In the genomic region with DNA sequence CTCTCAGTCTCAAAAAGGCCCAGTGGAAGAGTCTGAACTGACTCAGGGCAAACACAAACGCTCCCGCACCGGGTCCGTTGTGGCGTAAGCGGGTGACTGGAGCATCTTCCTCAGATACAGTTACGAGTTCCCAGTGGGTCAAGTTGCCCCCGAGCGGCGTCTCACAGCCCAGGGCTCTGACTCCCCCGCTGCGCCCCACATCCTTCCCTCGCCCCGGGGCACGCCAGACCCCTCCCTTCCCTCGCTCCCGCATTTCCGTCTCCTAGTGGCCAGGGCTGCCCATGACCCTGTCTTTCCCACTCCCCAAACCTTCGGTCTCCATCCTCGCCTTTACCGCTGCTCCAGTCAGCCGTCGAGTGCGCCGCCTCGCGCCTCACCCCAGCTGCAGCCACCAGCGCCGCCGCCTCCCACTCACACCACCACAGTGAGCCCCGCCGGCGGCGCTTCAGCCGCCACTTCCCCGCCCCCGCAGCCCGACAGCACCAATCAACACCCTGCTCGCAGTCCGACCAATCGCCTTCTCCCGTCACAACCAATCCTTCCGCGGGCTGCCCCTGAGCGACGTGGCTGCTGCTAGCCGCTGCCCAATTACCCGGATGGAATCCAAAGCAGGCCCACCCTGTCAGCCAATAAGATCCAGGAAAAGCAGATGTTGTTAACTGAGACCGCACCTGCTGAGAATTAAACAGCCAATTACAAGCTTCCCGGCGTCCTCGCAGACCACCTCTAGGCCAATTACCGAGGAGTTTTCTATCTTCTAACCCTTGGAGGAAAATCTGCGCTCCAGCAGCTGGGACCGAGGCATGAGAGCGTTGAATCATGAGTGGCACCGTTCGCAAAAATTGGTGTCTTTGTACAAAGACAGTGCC, we compare ENCODE assay signal across 8 cellular contexts. TPM values are rescaled to one million over a fixed set of nuclear protein-coding genes. Genes with fewer than 3 reads are reported as not detected.
A peak's percentile ranks its signal among the peaks of the same experiment; 100 is the strongest.
DNase-seq lines count a peak whose midpoint lies in the region; ATAC-seq and TF ChIP-seq lines count a peak whose summit lies in the region.

A gene with protein sequence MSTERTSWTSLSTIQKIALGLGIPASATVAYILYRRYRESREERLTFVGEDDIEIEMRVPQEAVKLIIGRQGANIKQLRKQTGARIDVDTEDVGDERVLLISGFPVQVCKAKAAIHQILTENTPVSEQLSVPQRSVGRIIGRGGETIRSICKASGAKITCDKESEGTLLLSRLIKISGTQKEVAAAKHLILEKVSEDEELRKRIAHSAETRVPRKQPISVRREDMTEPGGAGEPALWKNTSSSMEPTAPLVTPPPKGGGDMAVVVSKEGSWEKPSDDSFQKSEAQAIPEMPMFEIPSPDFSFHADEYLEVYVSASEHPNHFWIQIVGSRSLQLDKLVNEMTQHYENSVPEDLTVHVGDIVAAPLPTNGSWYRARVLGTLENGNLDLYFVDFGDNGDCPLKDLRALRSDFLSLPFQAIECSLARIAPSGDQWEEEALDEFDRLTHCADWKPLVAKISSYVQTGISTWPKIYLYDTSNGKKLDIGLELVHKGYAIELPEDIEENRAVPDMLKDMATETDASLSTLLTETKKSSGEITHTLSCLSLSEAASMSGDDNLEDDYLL (minus strand): TSS at position 430 of the 869 bp plus-strand sequence. CDS start 7,478 bp downstream, outside the sequence.

- H3K27me3 ChIP-seq in dorsolateral prefrontal cortex (no peaks in the 10 kb centered on the region), right lobe of liver (no peaks in the 10 kb centered on the region)

- WGBS in right lobe of liver (ENCODE audit: insufficient coverage, low coverage, low lambda C conversion rate, missing lambda C conversion rate) = 0% methylated on average over 33 of the region's 58 CpGs

- H3K9me3 ChIP-seq in right lobe of liver = no peaks in the 10 kb centered on the region

- intact Hi-C loops in dorsolateral prefrontal cortex (cut with DNase I) (loop anchor here (1.0 to 2.0 kb wide), 5 partner anchors 18 to 49 kb away; partner anchors contain the start of genes C2CD4D (in 2 of the 2) and MRPL9 (in 2 of the 2)), right lobe of liver (cut with DNase I) (no loop called here)

- peak; percentile 98 for DNase-seq in CD1c-positive myeloid dendritic cell (ENCODE audit: extremely low spot score)
- DNase-seq in NCI-H748 treated with DMSO at 0.1 percent for 48 hours (lab: John Stamatoyannopoulos, UW) = peak; percentile 99
- peak; percentile 98 to 99 for DNase-seq in activated CD4-positive, alpha-beta T cell treated with anti-CD3 and anti-CD28 coated beads, Interleukin-2, amount 50 U/mL, for 48 hours
- DNase-seq in dorsolateral prefrontal cortex = peak; percentile 93 to 99 (median 98)
- peak; percentile 98 to 99 (median 99) for DNase-seq in right lobe of liver
- peak; percentile 98 to 99 for DNase-seq in stimulated activated CD4-positive, alpha-beta T cell treated with anti-CD3 and anti-CD28 coated beads, Interleukin-4, amount 100 ng/mL, for 4 hours

- H3K4me1 ChIP-seq in right lobe of liver = peaks cover 0 to 11% (median 0%) of the 10 kb centered on the region in 4 donors

- H3K4me3 ChIP-seq in dorsolateral prefrontal cortex = peak within 1 kb of the TSS; percentile 54 to 98 (median 87)
- H3K4me3 ChIP-seq in right lobe of liver = peak within 1 kb of the TSS; percentile 55 to 70 (median 65)

- ATAC-seq in GM19395 (IDR thresholded peaks at IDR 0.05; ENCODE audit: unreplicated experiment) (peak; percentile 98), HG03565 (IDR thresholded peaks at IDR 0.05; ENCODE audit: unreplicated experiment) (peak; percentile 94), right lobe of liver (peak; percentile 97 to 100 (median 98))

- peak within 1 kb of the TSS; percentile 16 to 93 (median 81) for H3K27ac ChIP-seq in dorsolateral prefrontal cortex
- peak within 1 kb of the TSS in 1 of 3 donors; percentile 3 for H3K27ac ChIP-seq in right lobe of liver

- H3K36me3 ChIP-seq in right lobe of liver = no peaks in the 10 kb centered on the region

- TF ChIP-seq CTCF in dorsolateral prefrontal cortex (IDR thresholded peaks at IDR 0.05 in 54 of 56, conservative IDR thresholded peaks at IDR 0.05 in 2 of 56; ENCODE audit: low read depth in 1 of 56, partially characterized antibody in 56 of 56) = peak in 48 of 56 donors; percentile 8 to 68 (median 46)
- peak in 3 of 4 donors; percentile 16 to 23 (median 20) for TF ChIP-seq CTCF in right lobe of liver (IDR thresholded peaks at IDR 0.05)

- peak; percentile 79 for TF ChIP-seq POLR2A in right lobe of liver (IDR thresholded peaks at IDR 0.05)

RNA-seq across cellular contexts. Expression of the gene that starts here (rescaled TPM):
- total RNA-seq in dorsolateral prefrontal cortex (10 to 100 TPM; 16.1 to 39.5 (median 28.5) TPM), right lobe of liver (10 to 100 TPM in 1 of 6 experiments, 1 to 10 TPM in 5; 1.7 to 12.1 (median 3.3) TPM)

Comparison
In these comparisons a context has a peak if more than half of its experiments do, and no peak if none do; other contexts are left out.
1. intact Hi-C loops: an anchor here in dorsolateral prefrontal cortex (1.0 to 2.0 kb wide); none called in right lobe of liver.